19 cellular contexts compared by ENCODE assay signal in genomic region chr4:166902941-166903340, GRCh38.
"Had no signal": no experiment of that assay in that cellular context is flagged by ENCODE, and none has a peak within 500 bp of the region (broad histone marks: within the 10 kb centered on the region; RNA-seq: fewer than 3 reads in every experiment).

No MANE protein-coding gene starts in this region.

- H3K36me3 ChIP-seq: SJCRH30 had no signal

- H3K9me3 ChIP-seq: SJCRH30 had no signal

- H3K27me3 ChIP-seq: SJCRH30 had no signal

- H3K27ac ChIP-seq: HL-60, KMS-11, SJCRH30 had no signal

- H3K4me3 ChIP-seq: K562, SJCRH30 had no signal

- FAIRE-seq: HTR-8/SVneo, K562 had no signal

- DNase-seq: Kasumi-1; MM.1S; NCI-H1092 treated with DMSO at 0.1 percent for 48 hours; NCI-H1436; NCI-H187; NCI-H2029; NCI-H2081 treated with DMSO at 0.1 percent for 48 hours; NCI-H2171 treated with DMSO at 0.1 percent for 48 hours; NCI-H524 treated with DMSO at 0.1 percent for 48 hours; NCI-H69; NCI-H774; NK-92 treated with Interleukin-12 subunit alpha and Interleukin-12 subunit beta, amount 100 ng/mL, for 24 hours; PC-3; SHP77 treated with DMSO at 0.1 percent for 48 hours; SJCRH30 had no signal
